Comparison of ENCODE assay signal across 1 cellular context in genomic region chr22:23216331-23217170, GRCh38.
TF ChIP-seq lines count a peak whose summit lies in the region.

No MANE protein-coding gene starts in this region.

TF ChIP-seq in HepG2, 621 proteins besides CTCF, POLR2A, EP300 and RAD21 (continued from another document and continues in another):
- TF ChIP-seq ZHX2 (IDR thresholded peaks at IDR 0.05; ENCODE audit: low read depth) (0 out of 2 replicates have a peak, but pooled peaks have one; percentile 19), ZHX2 (CRISPR knock-in tag; IDR thresholded peaks at IDR 0.05; ENCODE audit: borderline replicate concordance) (no peak), ZNF383 (CRISPR knock-in tag; IDR thresholded peaks at IDR 0.05; ENCODE audit: borderline replicate concordance) (no peak), SRF (IDR thresholded peaks at IDR 0.05; ENCODE audit: low read depth, low read length) (no peak), ZNF225 (CRISPR knock-in tag; IDR thresholded peaks at IDR 0.05) (no peak), PATZ1 (CRISPR knock-in tag; IDR thresholded peaks at IDR 0.05) (peak; percentile 86), NFKBIZ (CRISPR knock-in tag; IDR thresholded peaks at IDR 0.05) (no peak), ZNF546 (CRISPR knock-in tag; conservative IDR thresholded peaks at IDR 0.05) (0 out of 2 replicates have a peak, but pooled peaks have one; percentile 57), NR3C1 (CRISPR knock-in tag; IDR thresholded peaks at IDR 0.05) (no peak), PHF5A (CRISPR knock-in tag; IDR thresholded peaks at IDR 0.05; ENCODE audit: low read depth, unreplicated experiment) (peak; percentile 69), FOXK1 (CRISPR knock-in tag; IDR thresholded peaks at IDR 0.05; ENCODE audit: borderline replicate concordance, low read depth) (peak; percentile 48; the same call in 1 of the 2 replicates), PITX1 (CRISPR knock-in tag; IDR thresholded peaks at IDR 0.05) (peak; percentile 80), ZNF644 (CRISPR knock-in tag; IDR thresholded peaks at IDR 0.05; ENCODE audit: low read depth) (peak; percentile 66; the same call in 1 of the 2 replicates), ZNF430 (CRISPR knock-in tag; IDR thresholded peaks at IDR 0.05) (0 out of 2 replicates have a peak, but pooled peaks have one; percentile 32), HOXA3 (CRISPR knock-in tag; IDR thresholded peaks at IDR 0.05) (peak; percentile 88), TMF1 (CRISPR knock-in tag; IDR thresholded peaks at IDR 0.05; ENCODE audit: low read depth) (no peak), ZNF605 (CRISPR knock-in tag; IDR thresholded peaks at IDR 0.05) (no peak), AHR (CRISPR knock-in tag; IDR thresholded peaks at IDR 0.05) (no peak), PAX8 (CRISPR knock-in tag; IDR thresholded peaks at IDR 0.05; ENCODE audit: borderline replicate concordance) (no peak), HOMEZ (CRISPR knock-in tag; IDR thresholded peaks at IDR 0.05; ENCODE audit: low read depth) (0 out of 2 replicates have a peak, but pooled peaks have one; percentile 43), RXRA (CRISPR knock-in tag; IDR thresholded peaks at IDR 0.05) (peak; percentile 82), THAP11 (CRISPR knock-in tag; IDR thresholded peaks at IDR 0.05) (peak; percentile 62), ZNF652 (CRISPR knock-in tag; IDR thresholded peaks at IDR 0.05; ENCODE audit: borderline replicate concordance, low read depth) (no peak), ZNF746 (CRISPR knock-in tag; IDR thresholded peaks at IDR 0.05) (no peak), IRX3 (CRISPR knock-in tag; IDR thresholded peaks at IDR 0.05; ENCODE audit: borderline replicate concordance, low read depth) (no peak), SP4 (CRISPR knock-in tag; IDR thresholded peaks at IDR 0.05) (peak; percentile 71), ZNF841 (CRISPR knock-in tag; IDR thresholded peaks at IDR 0.05; ENCODE audit: borderline replicate concordance) (no peak), ZNF710 (CRISPR knock-in tag; IDR thresholded peaks at IDR 0.05; ENCODE audit: borderline replicate concordance) (peak; percentile 34; the same call in 1 of the 2 replicates), ZNF629 (CRISPR knock-in tag; conservative IDR thresholded peaks at IDR 0.05) (0 out of 2 replicates have a peak, but pooled peaks have one; percentile 27), TCF12 (IDR thresholded peaks at IDR 0.05) (no peak), TCF12 (CRISPR knock-in tag; IDR thresholded peaks at IDR 0.05) (no peak), ZNF552 (CRISPR knock-in tag; IDR thresholded peaks at IDR 0.05; ENCODE audit: borderline replicate concordance) (peak; percentile 64; the same call in 1 of the 2 replicates), ZNF670 (CRISPR knock-in tag; IDR thresholded peaks at IDR 0.05; ENCODE audit: borderline replicate concordance) (0 out of 2 replicates have a peak, but pooled peaks have one; percentile 40), TFDP2 (CRISPR knock-in tag; IDR thresholded peaks at IDR 0.05) (peak; percentile 77), PHF8 (CRISPR knock-in tag; IDR thresholded peaks at IDR 0.05) (peak; percentile 47), SP5 (CRISPR knock-in tag; IDR thresholded peaks at IDR 0.05; ENCODE audit: borderline replicate concordance, low read depth) (peak; percentile 98), FOXA1 (IDR thresholded peaks at IDR 0.05) (no peak), FOXA1 (CRISPR knock-in tag; IDR thresholded peaks at IDR 0.05) (0 out of 2 replicates have a peak, but pooled peaks have one; percentile 59), PHF21A (CRISPR knock-in tag; IDR thresholded peaks at IDR 0.05) (peak; percentile 81)
- TF ChIP-seq, protein P1, sequence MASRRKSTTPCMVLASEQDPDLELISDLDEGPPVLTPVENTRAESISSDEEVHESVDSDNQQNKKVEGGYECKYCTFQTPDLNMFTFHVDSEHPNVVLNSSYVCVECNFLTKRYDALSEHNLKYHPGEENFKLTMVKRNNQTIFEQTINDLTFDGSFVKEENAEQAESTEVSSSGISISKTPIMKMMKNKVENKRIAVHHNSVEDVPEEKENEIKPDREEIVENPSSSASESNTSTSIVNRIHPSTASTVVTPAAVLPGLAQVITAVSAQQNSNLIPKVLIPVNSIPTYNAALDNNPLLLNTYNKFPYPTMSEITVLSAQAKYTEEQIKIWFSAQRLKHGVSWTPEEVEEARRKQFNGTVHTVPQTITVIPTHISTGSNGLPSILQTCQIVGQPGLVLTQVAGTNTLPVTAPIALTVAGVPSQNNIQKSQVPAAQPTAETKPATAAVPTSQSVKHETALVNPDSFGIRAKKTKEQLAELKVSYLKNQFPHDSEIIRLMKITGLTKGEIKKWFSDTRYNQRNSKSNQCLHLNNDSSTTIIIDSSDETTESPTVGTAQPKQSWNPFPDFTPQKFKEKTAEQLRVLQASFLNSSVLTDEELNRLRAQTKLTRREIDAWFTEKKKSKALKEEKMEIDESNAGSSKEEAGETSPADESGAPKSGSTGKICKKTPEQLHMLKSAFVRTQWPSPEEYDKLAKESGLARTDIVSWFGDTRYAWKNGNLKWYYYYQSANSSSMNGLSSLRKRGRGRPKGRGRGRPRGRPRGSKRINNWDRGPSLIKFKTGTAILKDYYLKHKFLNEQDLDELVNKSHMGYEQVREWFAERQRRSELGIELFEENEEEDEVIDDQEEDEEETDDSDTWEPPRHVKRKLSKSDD (CRISPR knock-in tag; IDR thresholded peaks at IDR 0.05; ENCODE audit: low read depth) = 0 out of 2 replicates have a peak, but pooled peaks have one; percentile 38
- TF ChIP-seq, protein P2, sequence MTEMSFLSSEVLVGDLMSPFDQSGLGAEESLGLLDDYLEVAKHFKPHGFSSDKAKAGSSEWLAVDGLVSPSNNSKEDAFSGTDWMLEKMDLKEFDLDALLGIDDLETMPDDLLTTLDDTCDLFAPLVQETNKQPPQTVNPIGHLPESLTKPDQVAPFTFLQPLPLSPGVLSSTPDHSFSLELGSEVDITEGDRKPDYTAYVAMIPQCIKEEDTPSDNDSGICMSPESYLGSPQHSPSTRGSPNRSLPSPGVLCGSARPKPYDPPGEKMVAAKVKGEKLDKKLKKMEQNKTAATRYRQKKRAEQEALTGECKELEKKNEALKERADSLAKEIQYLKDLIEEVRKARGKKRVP (CRISPR knock-in tag; IDR thresholded peaks at IDR 0.05) = no peak
- TF ChIP-seq, protein P3, sequence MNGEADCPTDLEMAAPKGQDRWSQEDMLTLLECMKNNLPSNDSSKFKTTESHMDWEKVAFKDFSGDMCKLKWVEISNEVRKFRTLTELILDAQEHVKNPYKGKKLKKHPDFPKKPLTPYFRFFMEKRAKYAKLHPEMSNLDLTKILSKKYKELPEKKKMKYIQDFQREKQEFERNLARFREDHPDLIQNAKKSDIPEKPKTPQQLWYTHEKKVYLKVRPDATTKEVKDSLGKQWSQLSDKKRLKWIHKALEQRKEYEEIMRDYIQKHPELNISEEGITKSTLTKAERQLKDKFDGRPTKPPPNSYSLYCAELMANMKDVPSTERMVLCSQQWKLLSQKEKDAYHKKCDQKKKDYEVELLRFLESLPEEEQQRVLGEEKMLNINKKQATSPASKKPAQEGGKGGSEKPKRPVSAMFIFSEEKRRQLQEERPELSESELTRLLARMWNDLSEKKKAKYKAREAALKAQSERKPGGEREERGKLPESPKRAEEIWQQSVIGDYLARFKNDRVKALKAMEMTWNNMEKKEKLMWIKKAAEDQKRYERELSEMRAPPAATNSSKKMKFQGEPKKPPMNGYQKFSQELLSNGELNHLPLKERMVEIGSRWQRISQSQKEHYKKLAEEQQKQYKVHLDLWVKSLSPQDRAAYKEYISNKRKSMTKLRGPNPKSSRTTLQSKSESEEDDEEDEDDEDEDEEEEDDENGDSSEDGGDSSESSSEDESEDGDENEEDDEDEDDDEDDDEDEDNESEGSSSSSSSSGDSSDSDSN (CRISPR knock-in tag; IDR thresholded peaks at IDR 0.05) = peak; percentile 90
- TF ChIP-seq, protein P4, sequence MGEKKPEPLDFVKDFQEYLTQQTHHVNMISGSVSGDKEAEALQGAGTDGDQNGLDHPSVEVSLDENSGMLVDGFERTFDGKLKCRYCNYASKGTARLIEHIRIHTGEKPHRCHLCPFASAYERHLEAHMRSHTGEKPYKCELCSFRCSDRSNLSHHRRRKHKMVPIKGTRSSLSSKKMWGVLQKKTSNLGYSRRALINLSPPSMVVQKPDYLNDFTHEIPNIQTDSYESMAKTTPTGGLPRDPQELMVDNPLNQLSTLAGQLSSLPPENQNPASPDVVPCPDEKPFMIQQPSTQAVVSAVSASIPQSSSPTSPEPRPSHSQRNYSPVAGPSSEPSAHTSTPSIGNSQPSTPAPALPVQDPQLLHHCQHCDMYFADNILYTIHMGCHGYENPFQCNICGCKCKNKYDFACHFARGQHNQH (CRISPR knock-in tag; IDR thresholded peaks at IDR 0.05) = peak; percentile 78; the same call in 1 of the 2 replicates
